ENCODE assay signal across 9 cellular contexts in genomic region chr6:161922631-161923119, GRCh38.
A peak's percentile ranks its signal among the peaks of the same experiment; 100 is the strongest.
DNase-seq lines count a peak whose midpoint lies in the region; ATAC-seq and TF ChIP-seq lines count a peak whose summit lies in the region.
"Had no signal": no experiment of that assay in that cellular context is flagged by ENCODE, and none has a peak within 500 bp of the region (broad histone marks: within the 10 kb centered on the region; RNA-seq: fewer than 3 reads in every experiment).

No MANE protein-coding gene starts in this region.

- TF ChIP-seq POLR2A in erythroblast (IDR thresholded peaks at IDR 0.05; ENCODE audit: low read length), result no peak

- no peak overlapping the region for H2BK5ac ChIP-seq in trophoblast cell (ENCODE audit: low read depth, low read length, poor library complexity)

- no peak overlapping the region for H2BK12ac ChIP-seq in trophoblast cell (ENCODE audit: low read length)

- H3K36me3 Mint-ChIP-seq in activated T-helper 2 cell treated with anti-CD3 and anti-CD28 coated beads, Interferon-gamma antibody, Interleukin-2, Interleukin-4, amounts not matched to agents 10 μg/mL and 5 μg/mL and 100 μg/mL, durations not matched to agents 14 hours and 24 hours and 36 hours (ENCODE audit: low read depth), result no peaks in the 10 kb centered on the region
- H3K36me3 Mint-ChIP-seq: naive B cell had no signal

- no peak overlapping the region for H4K8ac ChIP-seq in trophoblast cell (ENCODE audit: low read depth, low read length)

- H3K27ac Mint-ChIP-seq in activated T-helper 2 cell treated with anti-CD3 and anti-CD28 coated beads, Interferon-gamma antibody, Interleukin-2, Interleukin-4, amounts not matched to agents 10 μg/mL and 5 μg/mL and 100 μg/mL, durations not matched to agents 14 hours and 24 hours and 36 hours, result no peak overlapping the region
- H3K27ac Mint-ChIP-seq: naive B cell had no signal

- no peaks in the 10 kb centered on the region for H3K9me3 Mint-ChIP-seq in activated T-helper 2 cell treated with anti-CD3 and anti-CD28 coated beads, Interferon-gamma antibody, Interleukin-2, Interleukin-4, amounts not matched to agents 10 μg/mL and 5 μg/mL and 100 μg/mL, durations not matched to agents 14 hours and 24 hours and 36 hours
- H3K9me3 Mint-ChIP-seq: naive B cell had no signal

- no peak overlapping the region for H3K9ac ChIP-seq in trophoblast cell (ENCODE audit: low read length)

- H2BK120ac ChIP-seq in trophoblast cell (ENCODE audit: insufficient read depth, low read length, poor library complexity), result no peak overlapping the region

- H3K27me3 ChIP-seq in trophoblast cell (ENCODE audit: insufficient read depth, low read length), result no peaks in the 10 kb centered on the region

- H3K4me3 ChIP-seq in trophoblast cell (ENCODE audit: low read depth, low read length), result no peak overlapping the region

- no peak overlapping the region for H4K91ac ChIP-seq in trophoblast cell (ENCODE audit: low read depth, low read length)

- H3K14ac ChIP-seq in trophoblast cell (ENCODE audit: low read length), result no peak overlapping the region

- H3K23ac ChIP-seq in trophoblast cell (ENCODE audit: low read length), result no peak overlapping the region

- H3K4me3 Mint-ChIP-seq in activated T-helper 2 cell treated with anti-CD3 and anti-CD28 coated beads, Interferon-gamma antibody, Interleukin-2, Interleukin-4, amounts not matched to agents 10 μg/mL and 5 μg/mL and 100 μg/mL, durations not matched to agents 14 hours and 24 hours and 36 hours (ENCODE audit: low read depth), result no peak overlapping the region
- H3K4me3 Mint-ChIP-seq: naive B cell had no signal

- no peaks in the 10 kb centered on the region for H3K9me3 ChIP-seq in trophoblast cell (ENCODE audit: insufficient read depth, low read depth, low read length)

- H3K79me1 ChIP-seq in trophoblast cell (ENCODE audit: low read length), result no peaks in the 10 kb centered on the region

- no peak overlapping the region for H3K18ac ChIP-seq in trophoblast cell (ENCODE audit: low read length)

- intact Hi-C loops in activated T-helper 2 cell treated with anti-CD3 and anti-CD28 coated beads, Interferon-gamma antibody, Interleukin-2, Interleukin-4, amounts not matched to agents 10 μg/mL and 5 μg/mL and 100 μg/mL, durations not matched to agents 14 hours and 24 hours and 36 hours (cut with micrococcal nuclease), result no loop called here

- H3K4me1 ChIP-seq in trophoblast cell (ENCODE audit: control insufficient read depth in 1 of 2, insufficient read depth in 2 of 2, low read length in 2 of 2), result no peaks in the 10 kb centered on the region

- no peak overlapping the region for H4K12ac ChIP-seq in trophoblast cell (ENCODE audit: low read depth, low read length)

- no peak overlapping the region for H3K4me2 ChIP-seq in trophoblast cell (ENCODE audit: low read length)

- H3K4ac ChIP-seq in trophoblast cell (ENCODE audit: low read depth, low read length), result no peak overlapping the region

- no peak overlapping the region for H2AFZ ChIP-seq in trophoblast cell (ENCODE audit: insufficient read depth, low read length, poor library complexity)

- H3K4me1 Mint-ChIP-seq in activated T-helper 2 cell treated with anti-CD3 and anti-CD28 coated beads, Interferon-gamma antibody, Interleukin-2, Interleukin-4, amounts not matched to agents 10 μg/mL and 5 μg/mL and 100 μg/mL, durations not matched to agents 14 hours and 24 hours and 36 hours (ENCODE audit: low read depth), result peaks cover 2% of the 10 kb centered on the region
- H3K4me1 Mint-ChIP-seq: naive B cell had no signal

- H3K27me3 Mint-ChIP-seq in activated T-helper 2 cell treated with anti-CD3 and anti-CD28 coated beads, Interferon-gamma antibody, Interleukin-2, Interleukin-4, amounts not matched to agents 10 μg/mL and 5 μg/mL and 100 μg/mL, durations not matched to agents 14 hours and 24 hours and 36 hours (ENCODE audit: low read depth), result no peaks in the 10 kb centered on the region
- H3K27me3 Mint-ChIP-seq: naive B cell had no signal

- H3K27ac ChIP-seq in trophoblast cell (ENCODE audit: low read depth, low read length), result no peak overlapping the region

- DNase-seq in EL (peak; percentile 14), erythroblast (lab: John Stamatoyannopoulos, UW) (peak; percentile 15 to 37), trophoblast cell (peak; percentile 81 to 82), SW 1271 (lab: John Stamatoyannopoulos, UW) (no peak)
- DNase-seq in activated T-helper 2 cell treated with anti-CD3 and anti-CD28 coated beads, Interferon-gamma antibody, Interleukin-2, Interleukin-4, amounts not matched to agents 10 μg/mL and 5 μg/mL and 100 μg/mL, durations not matched to agents 14 hours and 24 hours and 36 hours (ENCODE audit: low spot score), result no peak
- DNase-seq: naive B cell had no signal

- WGBS in trophoblast cell (ENCODE audit: extremely low coverage, insufficient coverage, insufficient read length), result no CpG with 5 or more reads among the region's 1 CpG

- no peaks in the 10 kb centered on the region for H3K36me3 ChIP-seq in trophoblast cell (ENCODE audit: control insufficient read depth in 1 of 2, insufficient read depth in 2 of 2, low read length in 2 of 2)

- no peaks in the 10 kb centered on the region for H3K79me2 ChIP-seq in trophoblast cell (ENCODE audit: control insufficient read depth, insufficient read depth, low read length, poor library complexity)

- no peak overlapping the region for H2AK5ac ChIP-seq in trophoblast cell (ENCODE audit: low read length)

- ATAC-seq in HG03103 (IDR thresholded peaks at IDR 0.05; ENCODE audit: low read depth, unreplicated experiment), result peak; percentile 59
- no peak for ATAC-seq in GM21576 (IDR thresholded peaks at IDR 0.05; ENCODE audit: unreplicated experiment)

TF ChIP-seq in PFSK-1, 5 proteins besides CTCF, POLR2A, EP300 and RAD21:
- TF ChIP-seq FOXP2 (optimal IDR thresholded peaks at IDR 0.05; ENCODE audit: borderline replicate concordance, extremely low read depth, extremely low read length, insufficient read depth) (peak; percentile 63), REST (IDR thresholded peaks at IDR 0.05; ENCODE audit: insufficient read depth in 1 of 2, low read depth in 2 of 2, low read length in 2 of 2) (no peak), SIN3A (IDR thresholded peaks at IDR 0.05; ENCODE audit: borderline replicate concordance, insufficient read depth, low read length) (no peak), POLR2AphosphoS5 (IDR thresholded peaks at IDR 0.05; ENCODE audit: low read depth, low read length) (no peak), TAF1 (IDR thresholded peaks at IDR 0.05; ENCODE audit: borderline replicate concordance, insufficient read depth, low read length) (no peak)
TF ChIP-seq in PFSK-1: peak in this region for 1.

Comparison
In these comparisons a context has a peak if more than half of its experiments do, and no peak if none do; other contexts are left out.
1. DNase-seq: peak in EL (single experiment), erythroblast (2 of 2) and trophoblast cell (2 of 2); none in activated T-helper 2 cell treated with anti-CD3 and anti-CD28 coated beads, Interferon-gamma antibody, Interleukin-2, Interleukin-4, amounts not matched to agents 10 μg/mL and 5 μg/mL and 100 μg/mL, durations not matched to agents 14 hours and 24 hours and 36 hours (single experiment) and SW 1271 (0 of 2).